Comparison of ENCODE assay signal across 8 cellular contexts in the genomic region with DNA sequence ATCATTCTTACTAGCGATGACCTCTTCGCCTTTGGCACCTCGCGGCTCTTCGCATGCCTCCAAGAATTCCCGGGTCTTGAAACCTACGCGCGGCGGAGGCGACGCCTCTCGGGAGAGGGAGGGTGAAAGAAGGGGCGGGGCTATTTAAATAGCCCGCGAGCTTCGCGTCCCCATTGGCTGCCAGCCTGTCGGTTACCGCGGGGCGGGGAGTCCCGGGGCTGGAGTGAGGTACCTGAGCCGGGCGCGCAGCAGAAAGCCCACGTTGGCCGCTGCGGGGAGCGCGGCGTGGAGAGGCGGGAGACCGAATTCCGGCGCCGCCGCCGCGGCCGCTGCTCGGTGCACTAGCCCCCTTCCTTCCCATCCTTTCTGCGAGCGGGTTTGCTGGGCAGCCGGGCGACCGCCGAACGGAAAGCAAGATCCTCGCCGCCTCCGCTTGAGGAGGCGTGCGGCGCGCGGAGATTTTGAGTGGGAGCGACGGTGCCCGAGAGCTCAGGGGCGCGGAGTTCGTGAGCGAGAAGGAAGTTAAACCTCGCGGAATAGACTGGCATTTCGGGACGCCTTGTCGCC. TPM values are rescaled to one million over a fixed set of nuclear protein-coding genes. Genes with fewer than 3 reads are reported as not detected.
A peak's percentile ranks its signal among the peaks of the same experiment; 100 is the strongest.
DNase-seq lines count a peak whose midpoint lies in the region; ATAC-seq and TF ChIP-seq lines count a peak whose summit lies in the region.

Gene BMP6 (plus strand): TSS at position 251 of the 567 bp plus-strand sequence. CDS start 857 bp downstream, outside the sequence.

- peak within 1 kb of the TSS; percentile 66 for H3K4me3 Mint-ChIP-seq in activated CD4-positive, alpha-beta memory T cell treated with anti-CD3 and anti-CD28 coated beads for 36 hours

- TF ChIP-seq CTCF in BJ (IDR thresholded peaks at IDR 0.05; ENCODE audit: insufficient read depth, low read depth, low read length): no peak

- H2BK5ac ChIP-seq in mesendoderm (ENCODE audit: low read length): no peak within 1 kb of the TSS

- H3K79me2 ChIP-seq in mesendoderm (ENCODE audit: control insufficient read depth, insufficient read depth, low read length): no peaks in the 10 kb centered on the region

- no peak within 1 kb of the TSS for H2BK15ac ChIP-seq in mesendoderm (replicated peaks; ENCODE audit: low read depth)

- DNase-seq in BJ (ENCODE audit: low read depth) (peak; percentile 27), GM19238 (ENCODE audit: insufficient read length, low spot score) (peak; percentile 85), NCI-H460 (ENCODE audit: extremely low read depth, low read depth) (peak; percentile 87), epidermal melanocyte (ENCODE audit: insufficient read length, low spot score) (peak; percentile 94), mesendoderm (peak; percentile 95)
- peak; percentile 75 for DNase-seq in activated CD4-positive, alpha-beta memory T cell treated with anti-CD3 and anti-CD28 coated beads for 36 hours
- peak; percentile 21 for DNase-seq in stimulated activated CD8-positive, alpha-beta memory T cell treated with anti-CD3 and anti-CD28 coated beads, Interleukin-15, amount 100 ng/mL, for 24 hours (ENCODE audit: low read depth)

- POLR2A ChIA-PET in BJ (lab: Charles Lee): interaction anchor here (0.7 kb wide), 1 partner anchor 331 kb away, joined by 3 read pairs; no protein-coding TSS in a partner anchor
- POLR2A ChIA-PET in activated CD4-positive, alpha-beta memory T cell treated with anti-CD3 and anti-CD28 coated beads for 36 hours (lab: Charles Lee): no interaction called here

- peaks cover 73% of the 10 kb centered on the region for H3K27me3 Mint-ChIP-seq in activated CD4-positive, alpha-beta memory T cell treated with anti-CD3 and anti-CD28 coated beads for 36 hours

- WGBS in mesendoderm (ENCODE audit: extremely low coverage, insufficient coverage, low lambda C conversion rate): no CpG with 5 or more reads among the region's 69 CpGs

- H3K4ac ChIP-seq in mesendoderm (ENCODE audit: low read depth, low read length): no peak within 1 kb of the TSS

- H3K27me3 ChIP-seq in BJ (ENCODE audit: control insufficient read depth, insufficient read depth, low read length) (peaks cover 19% of the 10 kb centered on the region), mesendoderm (ENCODE audit: insufficient read depth, low read length, poor library complexity) (peaks cover 33% of the 10 kb centered on the region)

- H3K27ac ChIP-seq in mesendoderm (ENCODE audit: low read depth, low read length): no peak within 1 kb of the TSS

- H3K79me1 ChIP-seq in mesendoderm (ENCODE audit: low read length): no peaks in the 10 kb centered on the region

- H3K4me1 ChIP-seq in mesendoderm (ENCODE audit: control insufficient read depth, low read depth, low read length): peaks cover 3% of the 10 kb centered on the region

- H3K27ac Mint-ChIP-seq in activated CD4-positive, alpha-beta memory T cell treated with anti-CD3 and anti-CD28 coated beads for 36 hours: no peak within 1 kb of the TSS

- H3K9ac ChIP-seq in mesendoderm (ENCODE audit: low read length): peak within 1 kb of the TSS; percentile 19

- H3K4me3 ChIP-seq in BJ (ENCODE audit: low read depth, low read length) (peak within 1 kb of the TSS; percentile 53), mesendoderm (ENCODE audit: low read length) (no peak within 1 kb of the TSS)

- no peak within 1 kb of the TSS for H4K8ac ChIP-seq in mesendoderm (ENCODE audit: low read depth, low read length)

- peak within 1 kb of the TSS; percentile 45 for H3K56ac ChIP-seq in mesendoderm (ENCODE audit: low read length)

- no peak within 1 kb of the TSS for H4K5ac ChIP-seq in mesendoderm (ENCODE audit: low read length)

- CTCF ChIA-PET in BJ (lab: Yijun Ruan, JAX): interaction anchor here (0.6 to 5.4 kb wide), 5 partner anchors 110 to 334 kb away, joined by 3 to 38 read pairs (median 4); no protein-coding TSS in a partner anchor
- CTCF ChIA-PET in activated CD4-positive, alpha-beta memory T cell treated with anti-CD3 and anti-CD28 coated beads for 36 hours (lab: Charles Lee): interaction anchor here (1.1 to 5.7 kb wide), 3 partner anchors 333 to 493 kb away, joined by 3 to 48 read pairs (median 8); no protein-coding TSS in a partner anchor

- H3K9me3 Mint-ChIP-seq in activated CD4-positive, alpha-beta memory T cell treated with anti-CD3 and anti-CD28 coated beads for 36 hours: no peaks in the 10 kb centered on the region

- H3K18ac ChIP-seq in mesendoderm (ENCODE audit: low read length): no peak within 1 kb of the TSS

- H3K36me3 ChIP-seq in BJ (ENCODE audit: control insufficient read depth, insufficient read depth, low read length) (no peaks in the 10 kb centered on the region), mesendoderm (ENCODE audit: control insufficient read depth, insufficient read depth, low read length) (no peaks in the 10 kb centered on the region)

- no peak within 1 kb of the TSS for H2BK120ac ChIP-seq in mesendoderm (ENCODE audit: low read depth, low read length)

- H3K36me3 Mint-ChIP-seq in activated CD4-positive, alpha-beta memory T cell treated with anti-CD3 and anti-CD28 coated beads for 36 hours: no peaks in the 10 kb centered on the region

- intact Hi-C loops in activated CD4-positive, alpha-beta memory T cell treated with anti-CD3 and anti-CD28 coated beads for 36 hours (cut with micrococcal nuclease): loop anchor here (2.0 to 5.0 kb wide), 2 partner anchors 186 to 339 kb away; partner anchors contain the start of genes BLOC1S5 and TXNDC5

- H2AK5ac ChIP-seq in mesendoderm (ENCODE audit: low read length): no peak within 1 kb of the TSS

- peaks cover 14% of the 10 kb centered on the region for H3K4me1 Mint-ChIP-seq in activated CD4-positive, alpha-beta memory T cell treated with anti-CD3 and anti-CD28 coated beads for 36 hours (ENCODE audit: low read depth)

- ATAC-seq in HG03280 (IDR thresholded peaks at IDR 0.05; ENCODE audit: unreplicated experiment): peak; percentile 67

- no peak within 1 kb of the TSS for H3K23ac ChIP-seq in mesendoderm (ENCODE audit: low read length)

- peak within 1 kb of the TSS; percentile 71 for H3K4me2 ChIP-seq in mesendoderm (ENCODE audit: low read length)

RNA-seq across cellular contexts. Expression of gene BMP6, which starts in this region (rescaled TPM):
- polyA plus RNA-seq in BJ (2011; rRNA removed): 0.06 and 0.10 TPM in 2 replicates
- polyA minus RNA-seq in BJ (2011; rRNA and poly(A)+ RNA removed): 0.10 and 0.14 TPM in 2 replicates
- 30.8 and 33.2 TPM in 2 replicates for total RNA-seq in NCI-H460 (2014; rRNA removed; shearing (Covaris generic))
- polyA plus RNA-seq in NCI-H460 (2014; cell fraction: nucleus; rRNA removed): 12.2 and 16.9 TPM in 2 replicates
- total RNA-seq in activated CD4-positive, alpha-beta memory T cell treated with anti-CD3 and anti-CD28 coated beads for 36 hours: under 1 TPM; 0.40 to 0.46 TPM
- polyA plus RNA-seq in mesendoderm (2013, experiment 1 of 2): 0.18 TPM
- polyA plus RNA-seq in mesendoderm (2013, experiment 2 of 2): 0.15 TPM

Comparison
In these comparisons a context has a peak if more than half of its experiments do, and no peak if none do; other contexts are left out.
1. RNA of gene BMP6 (total RNA-seq): 30.8 to 33.2 TPM in NCI-H460; 0.40 to 0.46 TPM in activated CD4-positive, alpha-beta memory T cell treated with anti-CD3 and anti-CD28 coated beads for 36 hours; every median in the first group is over 10 times any median in the second.
2. Peak in DNase-seq and H3K4me3 ChIP-seq in BJ; RNA of the gene not detected or under 1 TPM.
3. Peak in DNase-seq in activated CD4-positive, alpha-beta memory T cell treated with anti-CD3 and anti-CD28 coated beads for 36 hours; RNA of the gene not detected or under 1 TPM.
4. DNase-seq: peak in every context shown above with its lines; median percentile 95 in mesendoderm; 94 in epidermal melanocyte; 87 in NCI-H460; 85 in GM19238; 75 in activated CD4-positive, alpha-beta memory T cell treated with anti-CD3 and anti-CD28 coated beads for 36 hours; 27 in BJ; 21 in stimulated activated CD8-positive, alpha-beta memory T cell treated with anti-CD3 and anti-CD28 coated beads, Interleukin-15, amount 100 ng/mL, for 24 hours.